In genomic region chr1:44890007-44890406, GRCh38 we compare ENCODE assay signal across 17 cellular contexts. TPM values are rescaled to one million over a fixed set of nuclear protein-coding genes. Genes with fewer than 3 reads are reported as not detected.
DNase-seq lines count a peak whose midpoint lies in the region; ATAC-seq and TF ChIP-seq lines count a peak whose summit lies in the region.
"Had no signal": no experiment of that assay in that cellular context is flagged by ENCODE, and none has a peak within 500 bp of the region (broad histone marks: within the 10 kb centered on the region; RNA-seq: fewer than 3 reads in every experiment).

No MANE protein-coding gene starts in this region.

- no peaks in the 10 kb centered on the region for H3K4me1 ChIP-seq in neural progenitor cell

- no peak overlapping the region for H3K27ac ChIP-seq in neural progenitor cell
- H3K27ac ChIP-seq in substantia nigra (ENCODE audit: low read depth, low read length, poor library complexity, severe bottlenecking): no peak overlapping the region
- H3K27ac ChIP-seq: SK-N-MC had no signal

- H2AFZ ChIP-seq in neural progenitor cell (replicated peaks): no peak overlapping the region

- no peaks in the 10 kb centered on the region for H4K20me1 ChIP-seq in neural progenitor cell (ENCODE audit: low read depth)

- no peak overlapping the region for H3K4me2 ChIP-seq in neural progenitor cell

- ATAC-seq in HG03039 (IDR thresholded peaks at IDR 0.05; ENCODE audit: unreplicated experiment): no peak

- H3K9ac ChIP-seq in neural progenitor cell: no peak overlapping the region

- H3K4me3 Mint-ChIP-seq in endothelial cell (ENCODE audit: unreplicated experiment): peak overlapping the region; percentile 59
- H3K4me3 Mint-ChIP-seq in neural progenitor cell: no peak overlapping the region
- H3K4me3 Mint-ChIP-seq: CD14-positive monocyte had no signal

- peaks cover 3% of the 10 kb centered on the region for H3K27me3 Mint-ChIP-seq in endothelial cell (ENCODE audit: unreplicated experiment)
- peaks cover 3% of the 10 kb centered on the region for H3K27me3 Mint-ChIP-seq in neural progenitor cell (ENCODE audit: insufficient read depth, low read depth)
- H3K27me3 Mint-ChIP-seq: IgD-negative memory B cell had no signal

- H3K36me3 ChIP-seq in neural progenitor cell: peaks cover 14% of the 10 kb centered on the region

- H3K27me3 ChIP-seq in neural progenitor cell: no peaks in the 10 kb centered on the region

- no peaks in the 10 kb centered on the region for H3F3A ChIP-seq in neural progenitor cell (ENCODE audit: low read depth)

- TF ChIP-seq CTCF in endothelial cell (IDR thresholded peaks at IDR 0.05; ENCODE audit: unreplicated experiment) (no peak), neural progenitor cell (IDR thresholded peaks at IDR 0.05) (no peak)

- H3K9me3 Mint-ChIP-seq in endothelial cell (ENCODE audit: unreplicated experiment) (peaks cover 25% of the 10 kb centered on the region), neural progenitor cell (peaks cover 39% of the 10 kb centered on the region)

- DNase-seq in NCI-H82 (lab: John Stamatoyannopoulos, UW) (peak; percentile 31), NCI-H82 treated with DMSO at 0.1 percent for 48 hours (lab: John Stamatoyannopoulos, UW; ENCODE audit: unreplicated experiment) (no peak), NCI-H69 (lab: John Stamatoyannopoulos, UW) (peak; percentile 5), endothelial cell (ENCODE audit: low spot score) (peak; percentile 33), neural progenitor cell (ENCODE audit: low spot score) (peak; percentile 36), substantia nigra (lab: John Stamatoyannopoulos, UW) (no peak)
- no peak for DNase-seq in effector CD8-positive, alpha-beta T cell (lab: John Stamatoyannopoulos, UW)
- DNase-seq: COR-L47, GF-D8, MV-4-11, NCI-H1436, NCI-H2029 treated with DMSO at 0.1 percent for 48 hours, NCI-H524 treated with DMSO at 0.1 percent for 48 hours had no signal

- H3K79me2 ChIP-seq in neural progenitor cell (ENCODE audit: low read depth): no peaks in the 10 kb centered on the region

- H3K27ac Mint-ChIP-seq in endothelial cell (ENCODE audit: unreplicated experiment): no peak overlapping the region
- no peak overlapping the region for H3K27ac Mint-ChIP-seq in neural progenitor cell
- H3K27ac Mint-ChIP-seq: IgD-negative memory B cell had no signal

- peaks cover 22% of the 10 kb centered on the region for H3K9me3 ChIP-seq in neural progenitor cell (ENCODE audit: low read depth)

- no peaks in the 10 kb centered on the region for H3K4me1 Mint-ChIP-seq in endothelial cell (ENCODE audit: unreplicated experiment)
- H3K4me1 Mint-ChIP-seq in neural progenitor cell: no peaks in the 10 kb centered on the region
- H3K4me1 Mint-ChIP-seq: CD14-positive monocyte had no signal

- no peak overlapping the region for H3K4me3 ChIP-seq in neural progenitor cell
- H3K4me3 ChIP-seq: SK-N-MC had no signal

- H3K36me3 Mint-ChIP-seq in endothelial cell (ENCODE audit: low read depth, unreplicated experiment): peaks cover 53% of the 10 kb centered on the region
- H3K36me3 Mint-ChIP-seq in neural progenitor cell: peaks cover 41% of the 10 kb centered on the region

RNA-seq across cellular contexts. Expression of gene PTCH2, which starts 47.0 kb away (rescaled TPM):
- total RNA-seq in endothelial cell (ENCODE audit: unreplicated experiment) (0.51 TPM), neural progenitor cell (ENCODE audit: low replicate concordance) (0.09 TPM in 1 of 2 replicates, not detected in the other)

Comparison
In these comparisons a context has a peak if more than half of its experiments do, and no peak if none do; other contexts are left out.
1. DNase-seq: peak in NCI-H82 (single experiment), NCI-H69 (single experiment), endothelial cell (single experiment) and neural progenitor cell (single experiment); none in NCI-H82 treated with DMSO at 0.1 percent for 48 hours (single experiment), substantia nigra (0 of 49) and effector CD8-positive, alpha-beta T cell (single experiment).